Comparison of ENCODE assay signal across 26 cellular contexts in the genomic region with DNA sequence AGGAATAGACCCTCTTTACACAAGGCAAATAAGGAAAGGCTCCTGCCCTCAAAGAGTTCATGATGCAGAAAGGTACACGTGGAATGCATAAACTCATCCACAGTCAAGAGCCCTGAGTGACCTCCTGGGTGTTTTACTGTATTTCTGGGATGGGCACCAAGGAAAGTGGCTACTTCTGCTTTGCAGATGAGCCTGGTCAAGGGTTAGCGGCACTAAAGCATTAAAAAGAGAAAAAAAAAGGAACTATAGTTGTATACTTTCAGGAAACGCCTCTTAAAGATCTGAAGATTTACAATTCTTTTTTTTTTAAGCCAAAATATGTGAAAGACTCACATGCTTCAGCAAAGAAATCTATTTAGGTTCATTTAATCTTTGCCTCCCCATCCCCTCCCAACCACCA.
DNase-seq lines count a peak whose midpoint lies in the region; ATAC-seq and TF ChIP-seq lines count a peak whose summit lies in the region.
"Had no signal": no experiment of that assay in that cellular context is flagged by ENCODE, and none has a peak within 500 bp of the region (broad histone marks: within the 10 kb centered on the region; RNA-seq: fewer than 3 reads in every experiment).

No MANE protein-coding gene starts in this region.

- no peak overlapping the region for H3K4me2 ChIP-seq in PC-9

- CTCF ChIA-PET in PC-9 (lab: Charles Lee), result no interaction called here

- no peak overlapping the region for H2AFZ ChIP-seq in PC-9

- H3F3A ChIP-seq in PC-9 (ENCODE audit: insufficient read depth, low read depth), result no peaks in the 10 kb centered on the region

- DNase-seq in left ventricle myocardium superior (no peak), Right ventricle myocardium inferior (ENCODE audit: missing footprints) (no peak), NOMO-1 treated with dmso at 0.1 percent for 144 hours (lab: John Stamatoyannopoulos, UW; ENCODE audit: unreplicated experiment) (peak; percentile 82), NCI-H1105 treated with DMSO at 0.1 percent for 48 hours (lab: John Stamatoyannopoulos, UW) (no peak), PC-9 (no peak), NCI-H2081 (lab: John Stamatoyannopoulos, UW) (no peak), ecto neural progenitor cell (ENCODE audit: low spot score) (no peak)
- DNase-seq: activated gamma-delta T cell treated with Interleukin-2 at 50 U/mL for 16 hours; activated naive CD8-positive, alpha-beta T cell treated with anti-CD3 and anti-CD28 coated beads, Interleukin-2, amount 10 ng/mL, durations not matched to agents 7 days and 5 days; activated T-cell treated with anti-CD3 and anti-CD28 coated beads, Interleukin-2, amount 50 U/mL, for 24 hours; aorta; DMS 273 treated with DMSO at 0.1 percent for 48 hours; effector CD8-positive, alpha-beta T cell; immature natural killer cell; left cardiac atrium; MM.1S; NCI-H446 treated with DMSO at 0.1 percent for 48 hours; NCI-H774; pancreas; retina; small intestine; stimulated activated CD4-positive, alpha-beta T cell treated with anti-CD3 and anti-CD28 coated beads, Interleukin-1b, Interleukin-23, amount 100 ng/mL, for 48 hours; stimulated activated naive CD8-positive, alpha-beta T cell treated with anti-CD3 and anti-CD28 coated beads, Interleukin-15, Interleukin-2, amounts not matched to agents 100 U/mL and 50 U/mL, for 24 hours; T-cell; testis had no signal

- H4K20me1 ChIP-seq in PC-9 (ENCODE audit: insufficient read depth), result no peaks in the 10 kb centered on the region

- TF ChIP-seq EP300 in gastroesophageal sphincter (IDR thresholded peaks at IDR 0.05), result no peak

- POLR2A ChIA-PET in PC-9 (lab: Charles Lee; ENCODE audit: unreplicated experiment), result no interaction called here

- BruUV-seq in PC-9 (replicated peaks; lab: Mats Ljungman, UMichigan), result no TSS peak

- no peaks in the 10 kb centered on the region for H3K4me1 ChIP-seq in gastroesophageal sphincter
- H3K4me1 ChIP-seq in PC-9 (replicated peaks; ENCODE audit: insufficient read depth), result no peaks in the 10 kb centered on the region
- H3K4me1 ChIP-seq: pancreas, testis had no signal

- intact Hi-C loops in left ventricle myocardium superior (cut with micrococcal nuclease) (no loop called here), Right ventricle myocardium inferior (cut with DNase I) (no loop called here), PC-9 (cut with micrococcal nuclease; ENCODE audit: unreplicated experiment) (loop anchor here (5.0 to 10.0 kb wide), 2 partner anchors 95 to 427 kb away; no protein-coding TSS in a partner anchor)

- 71 to 75% methylated on average over 3 of the region's 3 CpGs for WGBS in gastroesophageal sphincter (ENCODE audit: low coverage in 1 of 2), 2 donors

- no peak overlapping the region for H3K4me3 ChIP-seq in gastroesophageal sphincter
- no peak overlapping the region for H3K4me3 ChIP-seq in PC-9
- H3K4me3 ChIP-seq: pancreas, testis had no signal

- H3K79me2 ChIP-seq in PC-9 (ENCODE audit: low read depth), result no peaks in the 10 kb centered on the region

- ATAC-seq in left ventricle myocardium superior (peak; percentile 15), Right ventricle myocardium inferior (no peak), gastroesophageal sphincter (peak; percentile 41)
- ATAC-seq: left cardiac atrium; stimulated activated naive CD8-positive, alpha-beta T cell treated with anti-CD3 and anti-CD28 coated beads, Interleukin-15, Interleukin-2, amounts not matched to agents 100 U/mL and 50 U/mL, for 24 hours; T-cell had no signal

- no peaks in the 10 kb centered on the region for H3K27me3 ChIP-seq in gastroesophageal sphincter
- no peaks in the 10 kb centered on the region for H3K27me3 ChIP-seq in PC-9 (ENCODE audit: insufficient read depth, low read depth)
- H3K27me3 ChIP-seq: pancreas, testis had no signal

- H3K9me2 ChIP-seq in PC-9 (ENCODE audit: insufficient read depth), result no peaks in the 10 kb centered on the region

- TF ChIP-seq POLR2A in gastroesophageal sphincter (IDR thresholded peaks at IDR 0.05), result no peak

- H3K9me3 ChIP-seq in gastroesophageal sphincter (no peaks in the 10 kb centered on the region), PC-9 (ENCODE audit: insufficient read depth, low read depth) (no peaks in the 10 kb centered on the region)
- H3K9me3 ChIP-seq: pancreas, testis had no signal

- TF ChIP-seq CTCF in gastroesophageal sphincter (IDR thresholded peaks at IDR 0.05), result no peak
- TF ChIP-seq CTCF in PC-9 (conservative IDR thresholded peaks at IDR 0.05), result no peak

- H3K27ac ChIP-seq in gastroesophageal sphincter, result no peak overlapping the region
- no peak overlapping the region for H3K27ac ChIP-seq in PC-9
- H3K27ac ChIP-seq: pancreas, testis had no signal

- H3K36me3 ChIP-seq in gastroesophageal sphincter, result no peaks in the 10 kb centered on the region
- no peaks in the 10 kb centered on the region for H3K36me3 ChIP-seq in PC-9 (ENCODE audit: low read depth)
- H3K36me3 ChIP-seq: pancreas had no signal
